Comparison of ENCODE assay signal across 1 cellular context in the genomic region with DNA sequence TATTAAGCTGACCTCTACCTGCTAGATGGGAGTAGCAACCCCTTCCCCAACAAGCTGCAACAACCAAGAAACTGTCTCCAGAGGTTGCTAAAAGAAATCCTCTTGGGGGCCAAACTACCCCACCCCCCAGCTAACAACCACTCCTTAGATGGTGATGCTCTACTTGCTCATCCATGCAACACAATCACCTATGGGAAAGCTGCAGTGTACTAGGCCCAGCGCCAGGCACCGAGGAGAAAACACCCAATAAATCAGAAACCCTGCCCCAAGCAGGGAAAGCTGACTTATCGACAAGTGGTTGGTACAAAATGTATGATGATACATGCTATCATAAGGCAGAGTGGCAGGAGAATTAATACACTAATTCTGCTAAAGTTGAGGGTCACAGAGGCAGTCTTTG.
TF ChIP-seq lines count a peak whose summit lies in the region.

No MANE protein-coding gene starts in this region.

TF ChIP-seq in IMR-90, 13 proteins besides CTCF, POLR2A, EP300 and RAD21:
- TF ChIP-seq MXI1 (IDR thresholded peaks at IDR 0.05; ENCODE audit: borderline replicate concordance, low read depth, low read length) (no peak), MAFK (IDR thresholded peaks at IDR 0.05; ENCODE audit: low read depth, low read length) (no peak), RCOR1 (IDR thresholded peaks at IDR 0.05; ENCODE audit: insufficient replicate concordance, low read length) (no peak), MAZ (IDR thresholded peaks at IDR 0.05; ENCODE audit: borderline replicate concordance, low read depth, low read length) (no peak), CHD1 (IDR thresholded peaks at IDR 0.05; ENCODE audit: low read depth, low read length) (no peak), FOS (IDR thresholded peaks at IDR 0.05; ENCODE audit: low read depth, low read length) (no peak), RFX5 (IDR thresholded peaks at IDR 0.05; ENCODE audit: low read depth, low read length) (no peak), CEBPB (IDR thresholded peaks at IDR 0.05; ENCODE audit: low read depth, low read length) (no peak), NFE2L2 (IDR thresholded peaks at IDR 0.05; ENCODE audit: low read depth, low read length) (no peak), SMC3 (IDR thresholded peaks at IDR 0.05; ENCODE audit: low read depth, low read length) (no peak)
- TF ChIP-seq, protein P1, sequence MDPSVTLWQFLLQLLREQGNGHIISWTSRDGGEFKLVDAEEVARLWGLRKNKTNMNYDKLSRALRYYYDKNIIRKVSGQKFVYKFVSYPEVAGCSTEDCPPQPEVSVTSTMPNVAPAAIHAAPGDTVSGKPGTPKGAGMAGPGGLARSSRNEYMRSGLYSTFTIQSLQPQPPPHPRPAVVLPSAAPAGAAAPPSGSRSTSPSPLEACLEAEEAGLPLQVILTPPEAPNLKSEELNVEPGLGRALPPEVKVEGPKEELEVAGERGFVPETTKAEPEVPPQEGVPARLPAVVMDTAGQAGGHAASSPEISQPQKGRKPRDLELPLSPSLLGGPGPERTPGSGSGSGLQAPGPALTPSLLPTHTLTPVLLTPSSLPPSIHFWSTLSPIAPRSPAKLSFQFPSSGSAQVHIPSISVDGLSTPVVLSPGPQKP (IDR thresholded peaks at IDR 0.05; ENCODE audit: borderline replicate concordance, low read depth, low read length) = no peak
- TF ChIP-seq, protein P2, sequence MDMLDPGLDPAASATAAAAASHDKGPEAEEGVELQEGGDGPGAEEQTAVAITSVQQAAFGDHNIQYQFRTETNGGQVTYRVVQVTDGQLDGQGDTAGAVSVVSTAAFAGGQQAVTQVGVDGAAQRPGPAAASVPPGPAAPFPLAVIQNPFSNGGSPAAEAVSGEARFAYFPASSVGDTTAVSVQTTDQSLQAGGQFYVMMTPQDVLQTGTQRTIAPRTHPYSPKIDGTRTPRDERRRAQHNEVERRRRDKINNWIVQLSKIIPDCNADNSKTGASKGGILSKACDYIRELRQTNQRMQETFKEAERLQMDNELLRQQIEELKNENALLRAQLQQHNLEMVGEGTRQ (IDR thresholded peaks at IDR 0.05; ENCODE audit: low read depth, low read length) = no peak
